In genomic region chr16:23465179-23465578, GRCh38 we compare ENCODE assay signal across 19 cellular contexts. TPM values are rescaled to one million over a fixed set of nuclear protein-coding genes. Genes with fewer than 3 reads are reported as not detected.
DNase-seq lines count a peak whose midpoint lies in the region; ATAC-seq, FAIRE-seq and TF ChIP-seq lines count a peak whose summit lies in the region.
"Had no signal": no experiment of that assay in that cellular context is flagged by ENCODE, and none has a peak within 500 bp of the region (broad histone marks: within the 10 kb centered on the region; RNA-seq: fewer than 3 reads in every experiment).

No MANE protein-coding gene starts in this region.

- peak overlapping the region; percentile 32 for H3K27ac Mint-ChIP-seq in nephron progenitor cell

- H4K20me1 ChIP-seq in HepG2 (ENCODE audit: insufficient read depth, low read length): no peaks in the 10 kb centered on the region
- H4K20me1 ChIP-seq in K562 (replicated peaks; ENCODE audit: control insufficient read depth, insufficient read depth, low read length): 0 out of 2 replicates have a peak, but pooled peaks cover 10% of the 10 kb centered on the region

- H3K4me2 ChIP-seq in HepG2 (ENCODE audit: low read depth, low read length) (no peak overlapping the region), K562 (ENCODE audit: insufficient read depth, low read length) (no peak overlapping the region)
- H3K4me2 ChIP-seq: BLaER1 treated with 17β-estradiol and CSF1 and Interleukin-3, amounts not matched to agents 10 nM and 100 nM had no signal

- H3K27me3 ChIP-seq in HepG2 (ENCODE audit: control insufficient read depth in 1 of 2, insufficient read depth in 2 of 2, low read length in 2 of 2): no peaks in the 10 kb centered on the region
- no peaks in the 10 kb centered on the region for H3K27me3 ChIP-seq in right lobe of liver
- H3K27me3 ChIP-seq in K562 (ENCODE audit: control insufficient read depth in 2 of 2, insufficient read depth in 2 of 2, low read length in 2 of 2): no peaks in the 10 kb centered on the region
- H3K27me3 ChIP-seq: BLaER1 treated with 17β-estradiol and CSF1 and Interleukin-3, amounts not matched to agents 10 nM and 100 nM had no signal

- H3K9ac ChIP-seq in HepG2 (ENCODE audit: insufficient read depth, low read depth, low read length) (no peak overlapping the region), K562 (ENCODE audit: insufficient read depth in 1 of 2, low read depth in 2 of 2, low read length in 2 of 2) (no peak overlapping the region)
- H3K9ac ChIP-seq: BLaER1 treated with 17β-estradiol and CSF1 and Interleukin-3, amounts not matched to agents 10 nM and 100 nM; GM23248 had no signal

- H3K27ac ChIP-seq in HepG2 (ENCODE audit: extremely low read length, insufficient read depth, low read length) (no peak overlapping the region), right lobe of liver (no peak overlapping the region), K562 (ENCODE audit: extremely low read depth, low read depth, low read length) (no peak overlapping the region)
- H3K27ac ChIP-seq: BLaER1 treated with 17β-estradiol and CSF1 and Interleukin-3, amounts not matched to agents 10 nM and 100 nM; GM23248 had no signal

- H3K4me3 Mint-ChIP-seq in nephron progenitor cell: no peak overlapping the region
- H3K4me3 Mint-ChIP-seq: CD4-positive, alpha-beta memory T cell; IgD-negative memory B cell had no signal

- no peaks in the 10 kb centered on the region for H3K9me1 ChIP-seq in K562 (ENCODE audit: control insufficient read depth, insufficient read depth, low read length)

- intact Hi-C loops in HepG2 (cut with micrococcal nuclease; ENCODE audit: unreplicated experiment): no loop called here
- intact Hi-C loops in right lobe of liver (cut with DNase I): no loop called here
- intact Hi-C loops in K562 (cut with micrococcal nuclease): no loop called here

- H3K9me3 ChIP-seq in HepG2 (ENCODE audit: low read length) (no peaks in the 10 kb centered on the region), right lobe of liver (no peaks in the 10 kb centered on the region), K562 (replicated peaks; ENCODE audit: control insufficient read depth, insufficient read depth, low read depth, low read length) (no peaks in the 10 kb centered on the region)
- H3K9me3 ChIP-seq: BLaER1 treated with 17β-estradiol and CSF1 and Interleukin-3, amounts not matched to agents 10 nM and 100 nM had no signal

- H3K36me3 Mint-ChIP-seq in nephron progenitor cell (ENCODE audit: low read depth): peaks cover 48% of the 10 kb centered on the region
- H3K36me3 Mint-ChIP-seq: IgD-negative memory B cell had no signal

- H2AFZ ChIP-seq in HepG2 (ENCODE audit: low read length) (no peak overlapping the region), K562 (ENCODE audit: low read depth, low read length) (no peak overlapping the region)
- H2AFZ ChIP-seq: GM23248 had no signal

- POLR2A ChIA-PET in HepG2 (lab: Yijun Ruan, JAX): interaction anchor here (1.2 kb wide), 1 partner anchor 13 kb away, joined by 5 read pairs; the partner anchor contains the start of gene COG7
- POLR2A ChIA-PET in K562 (lab: Yijun Ruan, JAX): interaction anchor here (1.2 to 1.8 kb wide), 3 partner anchors 7 to 13 kb away, joined by 3 to 8 read pairs (median 4); partner anchors contain the start of gene COG7

- no peaks in the 10 kb centered on the region for H3K27me3 Mint-ChIP-seq in nephron progenitor cell (ENCODE audit: low read depth, poor library complexity)
- H3K27me3 Mint-ChIP-seq: CD4-positive, alpha-beta memory T cell; IgD-negative memory B cell had no signal

- no peak for TF ChIP-seq POLR2A in HepG2 (IDR thresholded peaks at IDR 0.05; ENCODE audit: insufficient read depth in 1 of 2, low read depth in 2 of 2, low read length in 2 of 2)
- TF ChIP-seq POLR2A in right lobe of liver (IDR thresholded peaks at IDR 0.05): no peak
- TF ChIP-seq POLR2A in K562 (conservative IDR thresholded peaks at IDR 0.05): no peak

- H3K4me3 ChIP-seq in HepG2 (replicated peaks in 1 of 3; ENCODE audit: insufficient read depth in 1 of 3, low read depth in 2 of 3, low read length in 3 of 3) (no peak overlapping the region), right lobe of liver (no peak overlapping the region), K562 (no peak overlapping the region)
- H3K4me3 ChIP-seq: BLaER1 treated with 17β-estradiol and CSF1 and Interleukin-3, amounts not matched to agents 10 nM and 100 nM; GM23248 had no signal

- H3K4me1 ChIP-seq in HepG2 (ENCODE audit: insufficient read depth, low read length) (no peaks in the 10 kb centered on the region), right lobe of liver (peaks cover 0 to 6% (median 2%) of the 10 kb centered on the region in 4 donors), K562 (replicated peaks in 1 of 2; ENCODE audit: control insufficient read depth in 2 of 2, insufficient read depth in 2 of 2, low read length in 2 of 2) (peaks cover 0 to 5% of the 10 kb centered on the region in 2 experiments; a peak in 3 of 5 replicates)
- H3K4me1 ChIP-seq: BLaER1 treated with 17β-estradiol and CSF1 and Interleukin-3, amounts not matched to agents 10 nM and 100 nM had no signal

- TF ChIP-seq CTCF in HepG2 (CRISPR knock-in tag; IDR thresholded peaks at IDR 0.05) (no peak), right lobe of liver (IDR thresholded peaks at IDR 0.05) (no peak), K562 (IDR thresholded peaks at IDR 0.05 in 2 of 3, conservative IDR thresholded peaks at IDR 0.05 in 1 of 3; ENCODE audit: insufficient read depth in 2 of 3, low read depth in 1 of 3, low read length in 3 of 3) (no peak), nephron progenitor cell (IDR thresholded peaks at IDR 0.05) (no peak)

- H3K4me1 Mint-ChIP-seq in nephron progenitor cell: peaks cover 9% of the 10 kb centered on the region

- H3K36me3 ChIP-seq in HepG2 (replicated peaks in 1 of 2; ENCODE audit: control insufficient read depth in 1 of 2, insufficient read depth in 2 of 2, low read length in 2 of 2) (peaks cover 32 to 62% of the 10 kb centered on the region in 2 experiments), right lobe of liver (peaks cover 0 to 43% (median 10%) of the 10 kb centered on the region in 4 donors), K562 (ENCODE audit: control insufficient read depth, insufficient read depth, low read length) (peaks cover 54% of the 10 kb centered on the region; the same call in 2 of the 3 replicates)

- 98% methylated on average over 2 of the region's 2 CpGs for WGBS in HepG2 (ENCODE audit: low lambda C conversion rate)
- no CpG with 5 or more reads among the region's 2 CpGs for WGBS in right lobe of liver (ENCODE audit: insufficient coverage, low coverage, low lambda C conversion rate, missing lambda C conversion rate)
- 100% methylated on average over 2 of the region's 2 CpGs for WGBS in K562 (ENCODE audit: insufficient coverage, low coverage, missing lambda C conversion rate)

- CTCF ChIA-PET in HepG2 (lab: Yijun Ruan, JAX; ENCODE audit: low intra/inter-chr PET ratio, low total read pairs): no interaction called here
- CTCF ChIA-PET in K562 (lab: Yijun Ruan, JAX; ENCODE audit: low intra/inter-chr PET ratio): no interaction called here

- FAIRE-seq in HepG2 (lab: Jason Lieb, UNC) (no peak), K562 (lab: Jason Lieb, UNC) (no peak)
- FAIRE-seq: D721Med, G401.6 had no signal

- TF ChIP-seq RAD21 in HepG2 (CRISPR knock-in tag; IDR thresholded peaks at IDR 0.05): no peak
- no peak for TF ChIP-seq RAD21 in K562 (CRISPR knock-in tag; conservative IDR thresholded peaks at IDR 0.05 in 1 of 2, IDR thresholded peaks at IDR 0.05 in 1 of 2)

- DNase-seq in HepG2 (ENCODE audit: low spot score): no peak
- DNase-seq in right lobe of liver: no peak
- no peak for DNase-seq in K562 (ENCODE audit: extremely low read depth in 1 of 4, low spot score in 3 of 4)
- no peak for DNase-seq in nephron progenitor cell
- DNase-seq: ACHN; CD4-positive, alpha-beta memory T cell; COR-L47; DMS153; DMS79 treated with DMSO at 0.1 percent for 48 hours; EL; GM23248; H7 had no signal

- in situ Hi-C loops in HepG2 (cut with HindIII; ENCODE audit: extremely low pct_ligation_motif_present, low pct_unique_long_range_greater_than_20kb) (no loop called here), K562 (cut with MboI) (no loop called here)

- no peaks in the 10 kb centered on the region for H3K9me3 Mint-ChIP-seq in nephron progenitor cell
- H3K9me3 Mint-ChIP-seq: CD4-positive, alpha-beta memory T cell; IgD-negative memory B cell had no signal

- H3K79me2 ChIP-seq in HepG2 (ENCODE audit: insufficient read depth, low read length): no peaks in the 10 kb centered on the region
- H3K79me2 ChIP-seq in K562 (ENCODE audit: control insufficient read depth, insufficient read depth, low read length): no peaks in the 10 kb centered on the region

- ATAC-seq in HepG2: peak; percentile 4; the same call in 1 of the 3 replicates
- no peak for ATAC-seq in right lobe of liver
- ATAC-seq in K562: peak; percentile 59
- no peak for ATAC-seq in GM21423 (IDR thresholded peaks at IDR 0.05; ENCODE audit: unreplicated experiment)
- no peak for ATAC-seq in HG03342 (IDR thresholded peaks at IDR 0.05; ENCODE audit: unreplicated experiment)
- no peak for ATAC-seq in GM19452 (IDR thresholded peaks at IDR 0.05; ENCODE audit: unreplicated experiment)

- no TSS peak for BruUV-seq in HepG2 (replicated peaks; lab: Mats Ljungman, UMichigan)
- BruUV-seq in K562 (replicated peaks; lab: Mats Ljungman, UMichigan): no TSS peak

- TF ChIP-seq EP300 in HepG2 (IDR thresholded peaks at IDR 0.05; ENCODE audit: low read depth in 2 of 2, low read length in 2 of 2) (no peak), HepG2 (CRISPR knock-in tag; IDR thresholded peaks at IDR 0.05; ENCODE audit: borderline replicate concordance) (no peak), K562 (IDR thresholded peaks at IDR 0.05; ENCODE audit: low read length) (no peak)

RNA-seq across cellular contexts. Expression of gene COG7, which starts 12.2 kb away (rescaled TPM):
- total RNA-seq in HepG2 (2016; rRNA removed; fragmentation: Illumina TruSeq; extraction: Trizol) (12.6 and 15.4 TPM in 2 replicates), right lobe of liver (10 to 100 TPM in 1 of 6 experiments, 1 to 10 TPM in 5; 7.5 to 11.2 (median 8.4) TPM), K562 (2014; rRNA removed) (10.3 and 15.6 TPM in 2 replicates), K562 (2014; rRNA removed; fragmentation: Illumina TruSeq; extraction: Trizol) (10.1 and 12.6 TPM in 2 replicates), K562 (2015; rRNA removed; fragmentation: Illumina TruSeq; extraction: Trizol) (15.1 and 17.4 TPM in 2 replicates), K562 (2021) (15.7 and 16.0 TPM in 2 replicates)
- 9.2 and 9.5 TPM in 2 replicates for total RNA-seq in HepG2 (2016; cell fraction: cytosol; rRNA removed; fragmentation: Illumina TruSeq; extraction: Trizol; ENCODE audit: low read depth)
- 14.1 and 14.7 TPM in 2 replicates for total RNA-seq in HepG2 (2016; cell fraction: insoluble cytoplasmic fraction; rRNA removed; fragmentation: Illumina TruSeq; extraction: Trizol)
- 8.1 and 9.4 TPM in 2 replicates for total RNA-seq in HepG2 (2016; cell fraction: membrane; rRNA removed; fragmentation: Illumina TruSeq; extraction: Trizol)
- 16.3 and 18.0 TPM in 2 replicates for total RNA-seq in HepG2 (2016; cell fraction: nucleus; rRNA removed; fragmentation: Illumina TruSeq; extraction: Trizol)
- polyA plus RNA-seq in HepG2 (2011; rRNA removed) (51.0 and 54.5 TPM in 2 replicates), K562 (2011; rRNA removed) (17.4 and 33.4 TPM in 2 replicates), K562 (2014; fragmentation: Illumina TruSeq; extraction: Trizol) (17.6 and 18.9 TPM in 2 replicates), K562 (2014; fragmentation: Nextera tagmentation; extraction: Ambion mirVana) (1 to 10 TPM; 3.8 to 7.6 TPM), K562 (2014; rRNA removed) (13.4 and 16.6 TPM in 2 replicates)
- polyA plus RNA-seq in HepG2 (2011; cell fraction: cytosol; rRNA removed): 32.5 and 55.6 TPM in 2 replicates
- 105 and 118 TPM in 2 replicates for polyA plus RNA-seq in HepG2 (2011; cell fraction: nucleus; rRNA removed)
- 18.4 and 20.0 TPM in 2 replicates for polyA plus RNA-seq in HepG2 (2012)
- 1.5 and 2.3 TPM in 2 replicates for polyA plus RNA-seq in HepG2 (2016; cell fraction: cytosol; fragmentation: Illumina TruSeq; extraction: Trizol; ENCODE audit: low read depth)
- polyA plus RNA-seq in HepG2 (2016; cell fraction: insoluble cytoplasmic fraction; fragmentation: Illumina TruSeq; extraction: Trizol; ENCODE audit: low read depth): 22.3 and 23.7 TPM in 2 replicates
- polyA plus RNA-seq in HepG2 (2016; cell fraction: membrane; fragmentation: Illumina TruSeq; extraction: Trizol; ENCODE audit: low read depth): 3.7 and 4.9 TPM in 2 replicates
- polyA plus RNA-seq in HepG2 (2016; cell fraction: nucleus; fragmentation: Illumina TruSeq; extraction: Trizol; ENCODE audit: insufficient read depth, low read depth): 47.6 and 49.5 TPM in 2 replicates
- polyA minus RNA-seq in HepG2 (2011; rRNA and poly(A)+ RNA removed; ENCODE audit: low replicate concordance): 44.8 and 70.9 TPM in 2 replicates
- polyA minus RNA-seq in HepG2 (2011; cell fraction: cytosol; rRNA and poly(A)+ RNA removed): 14.6 and 17.4 TPM in 2 replicates
- 42.8 and 50.6 TPM in 2 replicates for polyA minus RNA-seq in HepG2 (2011; cell fraction: nucleus; rRNA and poly(A)+ RNA removed)
- 130 and 148 TPM in 2 replicates for total RNA-seq in K562 (2011; cell fraction: chromatin; rRNA removed; ENCODE audit: low replicate concordance)
- 64.2 and 80.3 TPM in 2 replicates for total RNA-seq in K562 (2011; cell fraction: nucleolus; rRNA removed)
- 81.6 and 84.3 TPM in 2 replicates for total RNA-seq in K562 (2011; cell fraction: nucleoplasm; rRNA removed)
- 39.4 and 44.8 TPM in 2 replicates for polyA plus RNA-seq in K562 (2011; cell fraction: cytosol; rRNA removed)
- 62.0 and 68.1 TPM in 2 replicates for polyA plus RNA-seq in K562 (2011; cell fraction: nucleus; rRNA removed)
- 12.1 and 16.8 TPM in 2 replicates for polyA plus RNA-seq in K562 (2012)
- polyA minus RNA-seq in K562 (2011; rRNA and poly(A)+ RNA removed): 28.9 and 31.1 TPM in 2 replicates
- 13.2 and 19.2 TPM in 2 replicates for polyA minus RNA-seq in K562 (2011; cell fraction: cytosol; rRNA and poly(A)+ RNA removed)
- polyA minus RNA-seq in K562 (2011; cell fraction: nucleus; rRNA and poly(A)+ RNA removed): 18.8 and 25.3 TPM in 2 replicates

RNA-seq across cellular contexts. Expression of gene GGA2, which starts 45.1 kb away (rescaled TPM):
- total RNA-seq in HepG2 (2016; rRNA removed; fragmentation: Illumina TruSeq; extraction: Trizol) (69.8 and 93.1 TPM in 2 replicates), right lobe of liver (10 to 100 TPM; 19.2 to 31.7 (median 27.8) TPM), K562 (2014; rRNA removed) (53.3 and 66.3 TPM in 2 replicates), K562 (2014; rRNA removed; fragmentation: Illumina TruSeq; extraction: Trizol) (64.5 and 78.7 TPM in 2 replicates), K562 (2015; rRNA removed; fragmentation: Illumina TruSeq; extraction: Trizol) (53.6 and 63.0 TPM in 2 replicates), K562 (2021) (88.9 and 93.1 TPM in 2 replicates)
- total RNA-seq in HepG2 (2016; cell fraction: cytosol; rRNA removed; fragmentation: Illumina TruSeq; extraction: Trizol; ENCODE audit: low read depth): 52.6 and 57.4 TPM in 2 replicates
- 76.8 and 80.6 TPM in 2 replicates for total RNA-seq in HepG2 (2016; cell fraction: insoluble cytoplasmic fraction; rRNA removed; fragmentation: Illumina TruSeq; extraction: Trizol)
- 41.5 and 45.8 TPM in 2 replicates for total RNA-seq in HepG2 (2016; cell fraction: membrane; rRNA removed; fragmentation: Illumina TruSeq; extraction: Trizol)
- 84.5 and 97.4 TPM in 2 replicates for total RNA-seq in HepG2 (2016; cell fraction: nucleus; rRNA removed; fragmentation: Illumina TruSeq; extraction: Trizol)
- polyA plus RNA-seq in HepG2 (2011; rRNA removed) (51.5 and 52.3 TPM in 2 replicates), K562 (2011; rRNA removed) (97.5 and 110 TPM in 2 replicates), K562 (2014; fragmentation: Illumina TruSeq; extraction: Trizol) (99.9 and 133 TPM in 2 replicates), K562 (2014; fragmentation: Nextera tagmentation; extraction: Ambion mirVana) (10 to 100 TPM; 11.9 to 15.7 TPM), K562 (2014; rRNA removed) (74.6 and 78.4 TPM in 2 replicates)
- polyA plus RNA-seq in HepG2 (2011; cell fraction: cytosol; rRNA removed): 25.4 and 28.7 TPM in 2 replicates
- 184 and 204 TPM in 2 replicates for polyA plus RNA-seq in HepG2 (2011; cell fraction: nucleus; rRNA removed)
- 70.4 and 97.1 TPM in 2 replicates for polyA plus RNA-seq in HepG2 (2012)
- polyA plus RNA-seq in HepG2 (2016; cell fraction: cytosol; fragmentation: Illumina TruSeq; extraction: Trizol; ENCODE audit: low read depth): 4.7 and 5.8 TPM in 2 replicates
- 87.5 and 99.8 TPM in 2 replicates for polyA plus RNA-seq in HepG2 (2016; cell fraction: insoluble cytoplasmic fraction; fragmentation: Illumina TruSeq; extraction: Trizol; ENCODE audit: low read depth)
- 11.1 and 11.7 TPM in 2 replicates for polyA plus RNA-seq in HepG2 (2016; cell fraction: membrane; fragmentation: Illumina TruSeq; extraction: Trizol; ENCODE audit: low read depth)
- 238 and 249 TPM in 2 replicates for polyA plus RNA-seq in HepG2 (2016; cell fraction: nucleus; fragmentation: Illumina TruSeq; extraction: Trizol; ENCODE audit: insufficient read depth, low read depth)
- 58.5 and 111 TPM in 2 replicates for polyA minus RNA-seq in HepG2 (2011; rRNA and poly(A)+ RNA removed; ENCODE audit: low replicate concordance)
- polyA minus RNA-seq in HepG2 (2011; cell fraction: cytosol; rRNA and poly(A)+ RNA removed): 31.9 and 47.6 TPM in 2 replicates
- 134 and 143 TPM in 2 replicates for polyA minus RNA-seq in HepG2 (2011; cell fraction: nucleus; rRNA and poly(A)+ RNA removed)
- total RNA-seq in K562 (2011; cell fraction: chromatin; rRNA removed; ENCODE audit: low replicate concordance): 367 and 371 TPM in 2 replicates
- 182 and 192 TPM in 2 replicates for total RNA-seq in K562 (2011; cell fraction: nucleolus; rRNA removed)
- total RNA-seq in K562 (2011; cell fraction: nucleoplasm; rRNA removed): 271 and 359 TPM in 2 replicates
- 43.4 and 61.3 TPM in 2 replicates for polyA plus RNA-seq in K562 (2011; cell fraction: cytosol; rRNA removed)
- 220 and 244 TPM in 2 replicates for polyA plus RNA-seq in K562 (2011; cell fraction: nucleus; rRNA removed)
- polyA plus RNA-seq in K562 (2012): 54.5 and 77.0 TPM in 2 replicates
- 87.4 and 89.5 TPM in 2 replicates for polyA minus RNA-seq in K562 (2011; rRNA and poly(A)+ RNA removed)
- polyA minus RNA-seq in K562 (2011; cell fraction: cytosol; rRNA and poly(A)+ RNA removed): 36.8 and 46.2 TPM in 2 replicates
- polyA minus RNA-seq in K562 (2011; cell fraction: nucleus; rRNA and poly(A)+ RNA removed): 56.7 and 77.6 TPM in 2 replicates

Comparison
In these comparisons a context has a peak if more than half of its experiments do, and no peak if none do; other contexts are left out.
1. ATAC-seq: peak in HepG2 (single experiment) and K562 (single experiment); none in right lobe of liver (0 of 4), GM21423 (single experiment), HG03342 (single experiment) and GM19452 (single experiment).
2. Of the 241 proteins assayed by ChIP-seq in both HepG2 and K562: peak only in HepG2: BRD4, POLR2G and SAFB2; only in K562: none; in both: none; in neither: 238.